In the genomic region with DNA sequence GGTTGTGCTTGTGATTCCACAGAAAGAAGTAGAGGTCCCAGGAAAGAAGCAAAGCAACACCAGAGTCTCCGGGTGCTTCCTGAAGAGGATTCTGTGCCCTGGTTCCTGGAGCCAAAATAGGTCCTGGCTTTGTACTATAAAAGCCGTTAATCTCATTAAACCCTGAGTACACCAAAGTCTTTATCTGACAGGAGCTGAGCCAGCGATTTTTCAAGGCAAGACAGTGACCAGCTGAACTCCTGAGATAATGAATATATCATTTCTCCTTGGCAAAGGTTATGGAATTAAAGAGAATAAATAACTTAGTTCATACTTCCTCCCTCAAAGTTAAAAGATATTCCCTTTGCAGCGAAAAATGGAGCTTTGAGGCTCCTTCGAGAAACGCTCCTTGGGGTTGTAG, we compare ENCODE assay signal across 15 cellular contexts. TPM values are rescaled to one million over a fixed set of nuclear protein-coding genes. Genes with fewer than 3 reads are reported as not detected.
DNase-seq lines count a peak whose midpoint lies in the region; ATAC-seq, FAIRE-seq and TF ChIP-seq lines count a peak whose summit lies in the region.
"Had no signal": no experiment of that assay in that cellular context is flagged by ENCODE, and none has a peak within 500 bp of the region (broad histone marks: within the 10 kb centered on the region; RNA-seq: fewer than 3 reads in every experiment).

No MANE protein-coding gene starts in this region.

- no peak for TF ChIP-seq CTCF in SK-N-SH (IDR thresholded peaks at IDR 0.05)
- no peak for TF ChIP-seq CTCF in K562 (IDR thresholded peaks at IDR 0.05 in 2 of 3, conservative IDR thresholded peaks at IDR 0.05 in 1 of 3; ENCODE audit: insufficient read depth in 2 of 3, low read depth in 1 of 3, low read length in 3 of 3)
- TF ChIP-seq CTCF in uterus (IDR thresholded peaks at IDR 0.05) = no peak

- H4K20me1 ChIP-seq in SK-N-SH (ENCODE audit: insufficient read depth) = no peaks in the 10 kb centered on the region
- no peaks in the 10 kb centered on the region for H4K20me1 ChIP-seq in K562 (replicated peaks; ENCODE audit: control insufficient read depth, insufficient read depth, low read length)

- H3K79me2 ChIP-seq in SK-N-SH (ENCODE audit: insufficient read depth) (peaks cover 25% of the 10 kb centered on the region), K562 (ENCODE audit: control insufficient read depth, insufficient read depth, low read length) (peaks cover 36% of the 10 kb centered on the region)

- no peaks in the 10 kb centered on the region for H3K9me3 ChIP-seq in SK-N-SH
- no peaks in the 10 kb centered on the region for H3K9me3 ChIP-seq in K562 (replicated peaks; ENCODE audit: control insufficient read depth, insufficient read depth, low read depth, low read length)
- no peaks in the 10 kb centered on the region for H3K9me3 ChIP-seq in uterus

- no peak overlapping the region for H3K27ac ChIP-seq in SK-N-SH (ENCODE audit: low read depth in 2 of 2, low read length in 1 of 2)
- H3K27ac ChIP-seq in K562 (ENCODE audit: extremely low read depth, low read depth, low read length) = peak overlapping the region; percentile 40
- H3K27ac ChIP-seq in uterus = peak overlapping the region; percentile 55 to 61
- H3K27ac ChIP-seq: 22Rv1; BLaER1 treated with 17β-estradiol and CSF1 and Interleukin-3, amounts not matched to agents 10 nM and 100 nM; PC-9 had no signal

- in situ Hi-C loops in K562 (cut with MboI) = no loop called here

- CTCF ChIA-PET in SK-N-SH (lab: Yijun Ruan, JAX) (interaction anchor here (0.7 to 12.1 kb wide), 3 partner anchors 18 to 31 kb away, joined by 3 to 101 read pairs (median 93); a partner anchor contains a TSS), K562 (lab: Yijun Ruan, JAX; ENCODE audit: low intra/inter-chr PET ratio) (no interaction called here)

- peak; percentile 49 for FAIRE-seq in K562 (lab: Jason Lieb, UNC)
- FAIRE-seq: GM12892 had no signal

- 83% methylated on average over 6 of the region's 6 CpGs for WGBS in SK-N-SH (ENCODE audit: low lambda C conversion rate)
- WGBS in K562 (ENCODE audit: insufficient coverage, low coverage, missing lambda C conversion rate) = 36% methylated on average over 6 of the region's 6 CpGs

- H3K4me1 ChIP-seq in SK-N-SH (ENCODE audit: control insufficient read depth in 1 of 2, insufficient read depth in 2 of 2, low read depth in 1 of 2, low read length in 1 of 2) (peaks cover 0 to 10% of the 10 kb centered on the region in 2 experiments; a peak in 2 of 4 replicates), K562 (replicated peaks in 1 of 2; ENCODE audit: control insufficient read depth in 2 of 2, insufficient read depth in 2 of 2, low read length in 2 of 2) (peaks cover 20 to 31% of the 10 kb centered on the region in 2 experiments; a peak in 4 of 5 replicates), uterus (peaks cover 0 to 4% of the 10 kb centered on the region in 2 donors)

- no peak for TF ChIP-seq POLR2A in K562 (conservative IDR thresholded peaks at IDR 0.05)
- no peak for TF ChIP-seq POLR2A in uterus (IDR thresholded peaks at IDR 0.05)

- no peaks in the 10 kb centered on the region for H3K9me2 ChIP-seq in SK-N-SH

- no peaks in the 10 kb centered on the region for H3K9me1 ChIP-seq in K562 (ENCODE audit: control insufficient read depth, insufficient read depth, low read length)

- H3K27me3 ChIP-seq in SK-N-SH (ENCODE audit: insufficient read depth) (no peaks in the 10 kb centered on the region), K562 (ENCODE audit: control insufficient read depth in 2 of 2, insufficient read depth in 2 of 2, low read length in 2 of 2) (no peaks in the 10 kb centered on the region), uterus (no peaks in the 10 kb centered on the region)
- H3K27me3 ChIP-seq: BLaER1 treated with 17β-estradiol and CSF1 and Interleukin-3, amounts not matched to agents 10 nM and 100 nM had no signal

- intact Hi-C loops in K562 (cut with micrococcal nuclease) (no loop called here), uterus (cut with DNase I; ENCODE audit: low total_unique reads) (no loop called here)

- no peak overlapping the region for H2AFZ ChIP-seq in SK-N-SH (ENCODE audit: low read depth)
- no peak overlapping the region for H2AFZ ChIP-seq in K562 (ENCODE audit: low read depth, low read length)
- H2AFZ ChIP-seq: PC-9 had no signal

- DNase-seq in SK-N-SH (no peak), NCI-H82 treated with DMSO at 0.1 percent for 48 hours (lab: John Stamatoyannopoulos, UW; ENCODE audit: unreplicated experiment) (peak; percentile 76), K562 (ENCODE audit: extremely low read depth in 1 of 4, low spot score in 3 of 4) (peak in 2 of 4 experiments; percentile 51 to 68), uterus (no peak), NCI-H2081 (lab: John Stamatoyannopoulos, UW) (no peak), NCI-H524 (lab: John Stamatoyannopoulos, UW) (no peak)
- DNase-seq: DMS153, NCI-H1105 treated with DMSO at 0.1 percent for 48 hours, NCI-H187 treated with DMSO at 0.1 percent for 48 hours, PC-9 had no signal

- POLR2A ChIA-PET in SK-N-SH (lab: Yijun Ruan, JAX) (interaction anchor here (1.8 kb wide), 1 partner anchor 34 kb away, joined by 3 read pairs; no protein-coding TSS in a partner anchor), K562 (lab: Yijun Ruan, JAX) (interaction anchor here (0.6 to 2.0 kb wide), 14 partner anchors 9 to 187 kb away, joined by 3 to 7 read pairs (median 4); no protein-coding TSS in a partner anchor)

- BruUV-seq in K562 (replicated peaks; lab: Mats Ljungman, UMichigan) = no TSS peak

- H3K36me3 ChIP-seq in SK-N-SH (replicated peaks in 1 of 2; ENCODE audit: control insufficient read depth in 1 of 2, insufficient read depth in 2 of 2, low read length in 1 of 2) (peaks cover 53 to 68% of the 10 kb centered on the region in 2 experiments), K562 (ENCODE audit: control insufficient read depth, insufficient read depth, low read length) (peaks cover 72% of the 10 kb centered on the region), uterus (no peaks in the 10 kb centered on the region)

- no peak overlapping the region for H3K9ac ChIP-seq in SK-N-SH
- H3K9ac ChIP-seq in K562 (ENCODE audit: insufficient read depth in 1 of 2, low read depth in 2 of 2, low read length in 2 of 2) = 0 out of 4 replicates have a peak overlapping the region, but pooled peaks of 1 of the 2 experiments have one; percentile 24
- H3K9ac ChIP-seq: BLaER1 treated with 17β-estradiol and CSF1 and Interleukin-3, amounts not matched to agents 10 nM and 100 nM had no signal

- TF ChIP-seq RAD21 in SK-N-SH (IDR thresholded peaks at IDR 0.05; ENCODE audit: low read length) = no peak
- TF ChIP-seq RAD21 in K562 (CRISPR knock-in tag; conservative IDR thresholded peaks at IDR 0.05 in 1 of 2, IDR thresholded peaks at IDR 0.05 in 1 of 2) = no peak

- TF ChIP-seq EP300 in SK-N-SH (IDR thresholded peaks at IDR 0.05; ENCODE audit: borderline replicate concordance in 1 of 2, low read depth in 1 of 2, low read length in 1 of 2) = no peak
- TF ChIP-seq EP300 in K562 (IDR thresholded peaks at IDR 0.05; ENCODE audit: low read length) = peak; percentile 85

- peaks cover 8% of the 10 kb centered on the region for H3F3A ChIP-seq in SK-N-SH (replicated peaks; ENCODE audit: insufficient read depth)

- H3K4me2 ChIP-seq in SK-N-SH (no peak overlapping the region), K562 (ENCODE audit: insufficient read depth, low read length) (peak overlapping the region; percentile 26; the same call in 1 of the 2 replicates)
- H3K4me2 ChIP-seq: BLaER1 treated with 17β-estradiol and CSF1 and Interleukin-3, amounts not matched to agents 10 nM and 100 nM; PC-9 had no signal

- no peak overlapping the region for H3K4me3 ChIP-seq in SK-N-SH (ENCODE audit: low read depth in 2 of 2, low read length in 1 of 2)
- H3K4me3 ChIP-seq in K562 = no peak overlapping the region
- H3K4me3 ChIP-seq in uterus = no peak overlapping the region
- H3K4me3 ChIP-seq: BLaER1 treated with 17β-estradiol and CSF1 and Interleukin-3, amounts not matched to agents 10 nM and 100 nM; PC-9 had no signal

- ATAC-seq in SK-N-SH treated with all-trans-retinoic acid at 6 μM for 48 hours (no peak), K562 (peak; percentile 41), GM21619 (IDR thresholded peaks at IDR 0.05; ENCODE audit: unreplicated experiment) (no peak)

RNA-seq across cellular contexts. Expression of a gene that starts 5.2 kb away (rescaled TPM):
- 82.2 and 129 TPM in 2 replicates for polyA plus RNA-seq in SK-N-SH (2012; rRNA removed)
- polyA plus RNA-seq in SK-N-SH (2012; cell fraction: cytosol; rRNA removed) = 85.3 and 88.5 TPM in 2 replicates
- 126 and 177 TPM in 2 replicates for polyA plus RNA-seq in SK-N-SH (2012; cell fraction: nucleus; rRNA removed)
- total RNA-seq in K562 (2011; cell fraction: chromatin; rRNA removed; ENCODE audit: low replicate concordance) = 261 and 425 TPM in 2 replicates
- 218 and 247 TPM in 2 replicates for total RNA-seq in K562 (2011; cell fraction: nucleolus; rRNA removed)
- total RNA-seq in K562 (2011; cell fraction: nucleoplasm; rRNA removed) = 293 and 351 TPM in 2 replicates
- 23.2 and 26.4 TPM in 2 replicates for total RNA-seq in K562 (2014; rRNA removed)
- total RNA-seq in K562 (2014; rRNA removed; fragmentation: Illumina TruSeq; extraction: Trizol) = 55.8 and 58.0 TPM in 2 replicates
- total RNA-seq in K562 (2015; rRNA removed; fragmentation: Illumina TruSeq; extraction: Trizol) = 63.1 and 63.3 TPM in 2 replicates
- 56.2 and 70.1 TPM in 2 replicates for total RNA-seq in K562 (2021)
- polyA plus RNA-seq in K562 (2011; rRNA removed) = 150 and 168 TPM in 2 replicates
- 109 and 130 TPM in 2 replicates for polyA plus RNA-seq in K562 (2011; cell fraction: cytosol; rRNA removed)
- polyA plus RNA-seq in K562 (2011; cell fraction: nucleus; rRNA removed) = 205 and 226 TPM in 2 replicates
- 42.4 and 48.0 TPM in 2 replicates for polyA plus RNA-seq in K562 (2012)
- 102 and 109 TPM in 2 replicates for polyA plus RNA-seq in K562 (2014; fragmentation: Illumina TruSeq; extraction: Trizol)
- 100 to 1,000 TPM; 127 to 146 TPM for polyA plus RNA-seq in K562 (2014; fragmentation: Nextera tagmentation; extraction: Ambion mirVana)
- 62.7 and 86.7 TPM in 2 replicates for polyA plus RNA-seq in K562 (2014; rRNA removed)
- polyA minus RNA-seq in K562 (2011; rRNA and poly(A)+ RNA removed) = 81.9 and 101 TPM in 2 replicates
- 14.3 and 21.3 TPM in 2 replicates for polyA minus RNA-seq in K562 (2011; cell fraction: cytosol; rRNA and poly(A)+ RNA removed)
- 59.1 and 81.3 TPM in 2 replicates for polyA minus RNA-seq in K562 (2011; cell fraction: nucleus; rRNA and poly(A)+ RNA removed)
- 10 to 100 TPM; 12.0 to 81.5 (median 20.9) TPM for total RNA-seq in uterus

RNA-seq across cellular contexts. Expression of a gene that starts 5.7 kb away (rescaled TPM):
- 70.0 and 76.4 TPM in 2 replicates for polyA plus RNA-seq in SK-N-SH (2012; rRNA removed)
- 36.7 and 53.0 TPM in 2 replicates for polyA plus RNA-seq in SK-N-SH (2012; cell fraction: cytosol; rRNA removed)
- polyA plus RNA-seq in SK-N-SH (2012; cell fraction: nucleus; rRNA removed) = 104 and 111 TPM in 2 replicates
- total RNA-seq in K562 (2011; cell fraction: chromatin; rRNA removed; ENCODE audit: low replicate concordance) = 84.8 and 201 TPM in 2 replicates
- total RNA-seq in K562 (2011; cell fraction: nucleolus; rRNA removed) = 195 and 226 TPM in 2 replicates
- 160 and 163 TPM in 2 replicates for total RNA-seq in K562 (2011; cell fraction: nucleoplasm; rRNA removed)
- total RNA-seq in K562 (2014; rRNA removed) = 29.2 and 42.5 TPM in 2 replicates
- total RNA-seq in K562 (2014; rRNA removed; fragmentation: Illumina TruSeq; extraction: Trizol) = 24.9 and 30.4 TPM in 2 replicates
- 36.9 and 37.6 TPM in 2 replicates for total RNA-seq in K562 (2015; rRNA removed; fragmentation: Illumina TruSeq; extraction: Trizol)
- 59.9 and 70.2 TPM in 2 replicates for total RNA-seq in K562 (2021)
- 37.9 and 56.1 TPM in 2 replicates for polyA plus RNA-seq in K562 (2011; rRNA removed)
- polyA plus RNA-seq in K562 (2011; cell fraction: cytosol; rRNA removed) = 82.7 and 149 TPM in 2 replicates
- polyA plus RNA-seq in K562 (2011; cell fraction: nucleus; rRNA removed) = 86.4 and 134 TPM in 2 replicates
- 57.1 and 64.6 TPM in 2 replicates for polyA plus RNA-seq in K562 (2012)
- 70.2 and 78.9 TPM in 2 replicates for polyA plus RNA-seq in K562 (2014; fragmentation: Illumina TruSeq; extraction: Trizol)
- 10 to 100 TPM; 30.1 to 44.3 TPM for polyA plus RNA-seq in K562 (2014; fragmentation: Nextera tagmentation; extraction: Ambion mirVana)
- polyA plus RNA-seq in K562 (2014; rRNA removed) = 43.0 and 46.7 TPM in 2 replicates
- 41.6 and 59.3 TPM in 2 replicates for polyA minus RNA-seq in K562 (2011; rRNA and poly(A)+ RNA removed)
- 30.1 and 37.2 TPM in 2 replicates for polyA minus RNA-seq in K562 (2011; cell fraction: cytosol; rRNA and poly(A)+ RNA removed)
- polyA minus RNA-seq in K562 (2011; cell fraction: nucleus; rRNA and poly(A)+ RNA removed) = 16.8 and 17.4 TPM in 2 replicates
- total RNA-seq in uterus = 10 to 100 TPM; 11.3 to 43.6 (median 21.2) TPM

RNA-seq across cellular contexts. Expression of a gene that starts 25.0 kb away (rescaled TPM):
- polyA plus RNA-seq in SK-N-SH (2012; rRNA removed) (16.8 and 20.6 TPM in 2 replicates), K562 (2011; rRNA removed) (22.1 and 22.5 TPM in 2 replicates), K562 (2014; fragmentation: Illumina TruSeq; extraction: Trizol) (11.8 and 12.4 TPM in 2 replicates), K562 (2014; fragmentation: Nextera tagmentation; extraction: Ambion mirVana) (10 to 100 TPM; 22.9 to 25.2 TPM), K562 (2014; rRNA removed) (8.8 and 11.3 TPM in 2 replicates)
- 16.1 and 18.2 TPM in 2 replicates for polyA plus RNA-seq in SK-N-SH (2012; cell fraction: cytosol; rRNA removed)
- polyA plus RNA-seq in SK-N-SH (2012; cell fraction: nucleus; rRNA removed) = 10.8 and 11.9 TPM in 2 replicates
- 14.6 and 18.4 TPM in 2 replicates for total RNA-seq in K562 (2011; cell fraction: chromatin; rRNA removed; ENCODE audit: low replicate concordance)
- 11.8 and 15.0 TPM in 2 replicates for total RNA-seq in K562 (2011; cell fraction: nucleolus; rRNA removed)
- total RNA-seq in K562 (2011; cell fraction: nucleoplasm; rRNA removed) = 17.7 and 22.4 TPM in 2 replicates
- total RNA-seq in K562 (2014; rRNA removed) (4.9 and 7.1 TPM in 2 replicates), K562 (2014; rRNA removed; fragmentation: Illumina TruSeq; extraction: Trizol) (7.0 and 8.2 TPM in 2 replicates), K562 (2015; rRNA removed; fragmentation: Illumina TruSeq; extraction: Trizol) (8.0 and 8.3 TPM in 2 replicates), K562 (2021) (6.0 and 6.4 TPM in 2 replicates), uterus (10 to 100 TPM in 3 of 4 donors, 1 to 10 TPM in 1; 2.6 to 30.8 (median 17.0) TPM)
- 26.0 and 28.2 TPM in 2 replicates for polyA plus RNA-seq in K562 (2011; cell fraction: cytosol; rRNA removed)
- 13.0 and 15.5 TPM in 2 replicates for polyA plus RNA-seq in K562 (2011; cell fraction: nucleus; rRNA removed)
- 7.9 and 11.7 TPM in 2 replicates for polyA plus RNA-seq in K562 (2012)
- polyA minus RNA-seq in K562 (2011; rRNA and poly(A)+ RNA removed) = 11.6 and 12.4 TPM in 2 replicates
- polyA minus RNA-seq in K562 (2011; cell fraction: cytosol; rRNA and poly(A)+ RNA removed) = 3.5 and 4.0 TPM in 2 replicates
- polyA minus RNA-seq in K562 (2011; cell fraction: nucleus; rRNA and poly(A)+ RNA removed) = 3.4 and 4.0 TPM in 2 replicates

RNA-seq across cellular contexts. Expression of a gene that starts 34.4 kb away (rescaled TPM):
- polyA plus RNA-seq in SK-N-SH (2012; rRNA removed) (71.0 and 72.0 TPM in 2 replicates), K562 (2011; rRNA removed) (30.8 and 58.0 TPM in 2 replicates), K562 (2014; fragmentation: Illumina TruSeq; extraction: Trizol) (34.0 and 36.6 TPM in 2 replicates), K562 (2014; fragmentation: Nextera tagmentation; extraction: Ambion mirVana) (1 to 10 TPM; 2.0 to 2.3 TPM), K562 (2014; rRNA removed) (45.6 and 52.6 TPM in 2 replicates)
- 20.5 and 34.1 TPM in 2 replicates for polyA plus RNA-seq in SK-N-SH (2012; cell fraction: cytosol; rRNA removed)
- 253 and 263 TPM in 2 replicates for polyA plus RNA-seq in SK-N-SH (2012; cell fraction: nucleus; rRNA removed)
- 149 and 318 TPM in 2 replicates for total RNA-seq in K562 (2011; cell fraction: chromatin; rRNA removed; ENCODE audit: low replicate concordance)
- total RNA-seq in K562 (2011; cell fraction: nucleolus; rRNA removed) = 164 and 169 TPM in 2 replicates
- 118 and 132 TPM in 2 replicates for total RNA-seq in K562 (2011; cell fraction: nucleoplasm; rRNA removed)
- total RNA-seq in K562 (2014; rRNA removed) (28.5 and 35.2 TPM in 2 replicates), K562 (2014; rRNA removed; fragmentation: Illumina TruSeq; extraction: Trizol) (12.0 and 13.9 TPM in 2 replicates), K562 (2015; rRNA removed; fragmentation: Illumina TruSeq; extraction: Trizol) (19.3 and 21.7 TPM in 2 replicates), K562 (2021) (53.6 and 61.7 TPM in 2 replicates), uterus (10 to 100 TPM in 2 of 4 donors, 1 to 10 TPM in 2; 3.6 to 28.5 (median 11.9) TPM)
- polyA plus RNA-seq in K562 (2011; cell fraction: cytosol; rRNA removed) = 40.7 and 63.4 TPM in 2 replicates
- polyA plus RNA-seq in K562 (2011; cell fraction: nucleus; rRNA removed) = 222 and 275 TPM in 2 replicates
- polyA plus RNA-seq in K562 (2012) = 43.1 and 60.5 TPM in 2 replicates
- 25.9 and 30.8 TPM in 2 replicates for polyA minus RNA-seq in K562 (2011; rRNA and poly(A)+ RNA removed)
- polyA minus RNA-seq in K562 (2011; cell fraction: cytosol; rRNA and poly(A)+ RNA removed) = 27.2 and 40.0 TPM in 2 replicates
- polyA minus RNA-seq in K562 (2011; cell fraction: nucleus; rRNA and poly(A)+ RNA removed) = 62.5 and 67.2 TPM in 2 replicates

RNA-seq across cellular contexts. Expression of a gene that starts 34.5 kb away (rescaled TPM):
- polyA plus RNA-seq in SK-N-SH (2012; rRNA removed) = 170 and 224 TPM in 2 replicates
- polyA plus RNA-seq in SK-N-SH (2012; cell fraction: cytosol; rRNA removed) = 165 and 169 TPM in 2 replicates
- polyA plus RNA-seq in SK-N-SH (2012; cell fraction: nucleus; rRNA removed) = 146 and 236 TPM in 2 replicates
- 556 and 576 TPM in 2 replicates for total RNA-seq in K562 (2011; cell fraction: chromatin; rRNA removed; ENCODE audit: low replicate concordance)
- total RNA-seq in K562 (2011; cell fraction: nucleolus; rRNA removed) = 305 and 316 TPM in 2 replicates
- 405 and 524 TPM in 2 replicates for total RNA-seq in K562 (2011; cell fraction: nucleoplasm; rRNA removed)
- total RNA-seq in K562 (2014; rRNA removed) = 273 and 325 TPM in 2 replicates
- 237 and 239 TPM in 2 replicates for total RNA-seq in K562 (2014; rRNA removed; fragmentation: Illumina TruSeq; extraction: Trizol)
- total RNA-seq in K562 (2015; rRNA removed; fragmentation: Illumina TruSeq; extraction: Trizol) = 250 and 251 TPM in 2 replicates
- total RNA-seq in K562 (2021) = 307 and 322 TPM in 2 replicates
- polyA plus RNA-seq in K562 (2011; rRNA removed) = 290 and 343 TPM in 2 replicates
- polyA plus RNA-seq in K562 (2011; cell fraction: cytosol; rRNA removed) = 317 and 331 TPM in 2 replicates
- polyA plus RNA-seq in K562 (2011; cell fraction: nucleus; rRNA removed) = 256 and 322 TPM in 2 replicates
- polyA plus RNA-seq in K562 (2012) = 149 and 169 TPM in 2 replicates
- polyA plus RNA-seq in K562 (2014; fragmentation: Illumina TruSeq; extraction: Trizol) = 259 and 266 TPM in 2 replicates
- 100 to 1,000 TPM; 172 to 361 TPM for polyA plus RNA-seq in K562 (2014; fragmentation: Nextera tagmentation; extraction: Ambion mirVana)
- polyA plus RNA-seq in K562 (2014; rRNA removed) = 201 and 224 TPM in 2 replicates
- 588 and 731 TPM in 2 replicates for polyA minus RNA-seq in K562 (2011; rRNA and poly(A)+ RNA removed)
- polyA minus RNA-seq in K562 (2011; cell fraction: cytosol; rRNA and poly(A)+ RNA removed) = 325 and 351 TPM in 2 replicates
- polyA minus RNA-seq in K562 (2011; cell fraction: nucleus; rRNA and poly(A)+ RNA removed) = 120 and 182 TPM in 2 replicates
- total RNA-seq in uterus = 100 to 1,000 TPM in 3 of 4 donors, 10 to 100 TPM in 1; 87.9 to 231 (median 155) TPM

Comparison
In these comparisons a context has a peak if more than half of its experiments do, and no peak if none do; other contexts are left out.
1. H3K27ac ChIP-seq: peak in K562 (single experiment) and uterus (2 of 2); none in SK-N-SH (0 of 2).